In the genomic region with DNA sequence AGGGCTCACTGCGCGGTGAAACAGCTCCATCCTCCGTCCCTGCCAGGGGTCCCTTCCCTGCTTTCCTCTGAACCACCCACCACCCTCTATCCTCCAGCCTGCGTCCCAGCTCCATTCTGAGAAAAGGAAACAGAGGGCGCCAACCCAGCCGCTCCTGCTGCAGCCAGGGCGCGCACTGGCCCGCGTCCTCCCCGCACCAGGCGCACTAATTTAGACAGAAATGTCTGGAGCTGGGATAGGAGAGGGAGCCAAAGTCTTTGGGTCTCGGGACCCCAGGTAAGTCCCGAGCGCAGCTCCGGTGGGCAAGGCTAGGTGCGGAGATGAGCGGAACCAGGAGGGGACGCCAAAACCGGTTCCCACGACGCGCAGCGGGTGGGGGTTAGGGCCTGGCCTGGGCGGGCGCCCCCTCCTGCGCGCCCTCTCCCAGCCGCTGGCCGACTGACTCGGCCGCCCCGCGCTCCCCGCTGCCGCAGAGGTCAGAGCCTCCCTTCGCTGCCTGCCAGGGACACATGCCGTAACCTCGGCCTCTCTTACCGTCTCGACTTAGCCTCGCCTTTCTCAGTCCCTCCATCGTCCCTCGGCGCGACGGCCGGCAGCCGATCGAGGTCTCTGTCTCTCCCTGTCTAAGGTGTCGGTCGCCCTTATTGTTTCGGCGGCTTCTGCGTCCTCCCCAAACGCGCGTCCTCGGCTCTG, we compare ENCODE assay signal across 1 cellular context.
A peak's percentile ranks its signal among the peaks of the same experiment; 100 is the strongest.
TF ChIP-seq lines count a peak whose summit lies in the region.

No MANE protein-coding gene starts in this region.

TF ChIP-seq in H1, 55 proteins besides CTCF, POLR2A, EP300 and RAD21:
- TF ChIP-seq ZNF274 (IDR thresholded peaks at IDR 0.05; ENCODE audit: borderline replicate concordance, extremely low read depth, low read length) (no peak), HDAC2 (IDR thresholded peaks at IDR 0.05; ENCODE audit: borderline replicate concordance in 1 of 2, low read depth in 2 of 2, low read length in 2 of 2) (0 out of 4 replicates have a peak, but pooled peaks of 1 of the 2 experiments have one; percentile 24), POU5F1 (IDR thresholded peaks at IDR 0.05; ENCODE audit: low read depth, low read length) (no peak), EGR1 (IDR thresholded peaks at IDR 0.05; ENCODE audit: borderline replicate concordance, low read depth, low read length) (no peak), GABPA (IDR thresholded peaks at IDR 0.05; ENCODE audit: borderline replicate concordance, insufficient read depth, low read length) (0 out of 2 replicates have a peak, but pooled peaks have one; percentile 57), JUND (IDR thresholded peaks at IDR 0.05; ENCODE audit: low read length) (no peak), CHD1 (IDR thresholded peaks at IDR 0.05; ENCODE audit: low read depth, low read length) (no peak), SIX5 (IDR thresholded peaks at IDR 0.05; ENCODE audit: low read depth, low read length) (no peak), CHD2 (IDR thresholded peaks at IDR 0.05; ENCODE audit: low read length) (no peak), KDM1A (IDR thresholded peaks at IDR 0.05; ENCODE audit: borderline replicate concordance, low read length) (peak; percentile 37; the same call in 1 of the 2 replicates), POLR2AphosphoS5 (IDR thresholded peaks at IDR 0.05; ENCODE audit: low read depth, low read length) (no peak), CREB1 (IDR thresholded peaks at IDR 0.05) (0 out of 2 replicates have a peak, but pooled peaks have one; percentile 48), KDM4A (IDR thresholded peaks at IDR 0.05; ENCODE audit: low read depth, low read length, severe bottlenecking) (peak; percentile 82), RBBP5 (IDR thresholded peaks at IDR 0.05; ENCODE audit: borderline replicate concordance, low read depth, low read length) (0 out of 2 replicates have a peak, but pooled peaks have one; percentile 8), SP2 (IDR thresholded peaks at IDR 0.05; ENCODE audit: low read length) (no peak), SIN3A (conservative IDR thresholded peaks at IDR 0.05 in 1 of 2, IDR thresholded peaks at IDR 0.05 in 1 of 2; ENCODE audit: low read depth in 1 of 2, low read length in 2 of 2) (0 out of 4 replicates have a peak, but pooled peaks of 1 of the 2 experiments have one; percentile 4), BACH1 (IDR thresholded peaks at IDR 0.05; ENCODE audit: low read length) (no peak), TCF12 (IDR thresholded peaks at IDR 0.05; ENCODE audit: low read depth, low read length) (no peak)
- TF ChIP-seq, protein P1, sequence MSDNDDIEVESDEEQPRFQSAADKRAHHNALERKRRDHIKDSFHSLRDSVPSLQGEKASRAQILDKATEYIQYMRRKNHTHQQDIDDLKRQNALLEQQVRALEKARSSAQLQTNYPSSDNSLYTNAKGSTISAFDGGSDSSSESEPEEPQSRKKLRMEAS (IDR thresholded peaks at IDR 0.05), result peak; percentile 64
- TF ChIP-seq, protein P2, sequence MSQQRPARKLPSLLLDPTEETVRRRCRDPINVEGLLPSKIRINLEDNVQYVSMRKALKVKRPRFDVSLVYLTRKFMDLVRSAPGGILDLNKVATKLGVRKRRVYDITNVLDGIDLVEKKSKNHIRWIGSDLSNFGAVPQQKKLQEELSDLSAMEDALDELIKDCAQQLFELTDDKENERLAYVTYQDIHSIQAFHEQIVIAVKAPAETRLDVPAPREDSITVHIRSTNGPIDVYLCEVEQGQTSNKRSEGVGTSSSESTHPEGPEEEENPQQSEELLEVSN (IDR thresholded peaks at IDR 0.05), result peak; percentile 52; the same call in 1 of the 2 replicates
